8 cellular contexts compared by ENCODE assay signal in genomic region chr3:72487078-72487765, GRCh38. TPM values are rescaled to one million over a fixed set of nuclear protein-coding genes. Genes with fewer than 3 reads are reported as not detected.
A peak's percentile ranks its signal among the peaks of the same experiment; 100 is the strongest.
DNase-seq lines count a peak whose midpoint lies in the region; ATAC-seq and TF ChIP-seq lines count a peak whose summit lies in the region.

No MANE protein-coding gene starts in this region.

- peak; percentile 55 for DNase-seq in AG09309 (ENCODE audit: low read depth)
- peak; percentile 65 to 92 (median 91) for DNase-seq in adrenal gland
- peak; percentile 65 for DNase-seq in left kidney (ENCODE audit: low read depth, low spot score)
- DNase-seq in stimulated activated CD8-positive, alpha-beta memory T cell treated with anti-CD3 and anti-CD28 coated beads, Interleukin-7, amount 100 ng/mL, for 48 hours (ENCODE audit: extremely low read depth in 1 of 2, low read depth in 1 of 2) = peak; percentile 59 to 81
- DNase-seq in NCI-H748 (lab: John Stamatoyannopoulos, UW; ENCODE audit: unreplicated experiment) = no peak
- no peak for DNase-seq in NCI-H82 (lab: John Stamatoyannopoulos, UW)

- H3K27ac ChIP-seq in adrenal gland = peak overlapping the region in 2 of 5 donors; percentile 47 to 58

- H3K4me1 ChIP-seq in adrenal gland (replicated peaks in 1 of 2) = peaks cover 17 to 21% of the 10 kb centered on the region in 2 donors

- no peaks in the 10 kb centered on the region for H3K27me3 ChIP-seq in adrenal gland

- WGBS in adrenal gland, 4 donors = 36 to 42% (median 40%) methylated on average over 10 to 11 of the region's 11 CpGs

- no peaks in the 10 kb centered on the region for H3K36me3 ChIP-seq in adrenal gland (replicated peaks in 1 of 2)

- H3K9me3 ChIP-seq in adrenal gland (replicated peaks in 1 of 3) = no peaks in the 10 kb centered on the region

- intact Hi-C loops in adrenal gland (cut with DNase I) = no loop called here

- peak in 1 of 2 donors; percentile 32 for TF ChIP-seq POLR2A in adrenal gland (IDR thresholded peaks at IDR 0.05)

- ATAC-seq in HG02885 (IDR thresholded peaks at IDR 0.05; ENCODE audit: poor library complexity, unreplicated experiment) (peak; percentile 65), GM18867 (IDR thresholded peaks at IDR 0.05; ENCODE audit: unreplicated experiment) (no peak)

- no peak overlapping the region; the same call in 1 of the 2 replicates for H3K4me3 ChIP-seq in AG09309 (ENCODE audit: control insufficient read depth, low read depth, low read length)
- H3K4me3 ChIP-seq in adrenal gland = no peak overlapping the region

- no peak for TF ChIP-seq CTCF in AG09309 (IDR thresholded peaks at IDR 0.05; ENCODE audit: control insufficient read depth, insufficient read depth, low read depth, low read length, missing control alignments)
- no peak for TF ChIP-seq CTCF in adrenal gland (IDR thresholded peaks at IDR 0.05)

RNA-seq across cellular contexts. Expression of gene RYBP, which starts 40.8 kb away (rescaled TPM):
- total RNA-seq in adrenal gland = 10 to 100 TPM in 5 of 8 donors, 1 to 10 TPM in 3; 6.1 to 17.8 (median 11.5) TPM
- 10 to 100 TPM in 1 of 3 donors, 1 to 10 TPM in 2; 3.9 to 13.6 (median 6.0) TPM for polyA plus RNA-seq in adrenal gland

Comparison
In these comparisons a context has a peak if more than half of its experiments do, and no peak if none do; other contexts are left out.
1. DNase-seq: peak in AG09309 (single experiment), adrenal gland (7 of 7), left kidney (single experiment) and stimulated activated CD8-positive, alpha-beta memory T cell treated with anti-CD3 and anti-CD28 coated beads, Interleukin-7, amount 100 ng/mL, for 48 hours (2 of 2); none in NCI-H748 (single experiment) and NCI-H82 (single experiment).